In the genomic region with DNA sequence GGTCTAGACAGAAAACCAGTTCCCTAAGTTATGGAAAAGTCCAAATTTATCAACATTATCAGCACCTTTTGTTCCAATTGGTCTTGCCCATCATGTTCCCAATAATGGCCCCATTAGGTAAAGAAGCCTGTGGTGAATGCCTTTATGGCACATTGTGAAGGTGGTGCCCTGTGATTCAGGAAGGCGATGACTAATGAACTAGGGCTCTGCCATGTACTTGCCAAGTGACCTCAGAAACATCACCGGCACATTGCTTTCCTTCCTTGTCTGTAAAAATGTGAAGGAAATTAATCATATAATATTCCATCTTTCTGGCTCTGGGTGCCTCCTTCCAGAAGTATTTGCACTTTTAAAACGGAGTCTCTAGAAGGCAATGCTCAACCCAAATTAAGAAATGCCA, we compare ENCODE assay signal across 13 cellular contexts.
DNase-seq lines count a peak whose midpoint lies in the region; ATAC-seq and TF ChIP-seq lines count a peak whose summit lies in the region.
"Had no signal": no experiment of that assay in that cellular context is flagged by ENCODE, and none has a peak within 500 bp of the region (broad histone marks: within the 10 kb centered on the region; RNA-seq: fewer than 3 reads in every experiment).

No MANE protein-coding gene starts in this region.

- H3K36me3 Mint-ChIP-seq in activated CD8-positive, alpha-beta T cell treated with anti-CD3 and anti-CD28 coated beads for 36 hours (ENCODE audit: low read depth), result no peaks in the 10 kb centered on the region
- H3K36me3 Mint-ChIP-seq: activated naive CD4-positive, alpha-beta T cell treated with anti-CD3 and anti-CD28 coated beads, Interleukin-2, amount 10 ng/mL, durations not matched to agents 7 days and 5 days; IgD-negative memory B cell had no signal

- peaks cover 11% of the 10 kb centered on the region for H3K27me3 Mint-ChIP-seq in activated CD8-positive, alpha-beta T cell treated with anti-CD3 and anti-CD28 coated beads for 36 hours

- H3K4me3 ChIP-seq in epithelial cell of esophagus (ENCODE audit: low read length), result no peak overlapping the region
- H3K4me3 ChIP-seq in psoas muscle, result no peak overlapping the region
- H3K4me3 ChIP-seq: spleen had no signal

- H3K9me3 Mint-ChIP-seq in activated CD8-positive, alpha-beta T cell treated with anti-CD3 and anti-CD28 coated beads for 36 hours, result no peaks in the 10 kb centered on the region
- H3K9me3 Mint-ChIP-seq: activated naive CD4-positive, alpha-beta T cell treated with anti-CD3 and anti-CD28 coated beads, Interleukin-2, amount 10 ng/mL, durations not matched to agents 7 days and 5 days had no signal

- CTCF ChIA-PET in activated CD8-positive, alpha-beta T cell treated with anti-CD3 and anti-CD28 coated beads for 36 hours (lab: Charles Lee), result no interaction called here

- H3K27ac ChIP-seq in psoas muscle, result peak overlapping the region; percentile 70

- no peak for TF ChIP-seq CTCF in epithelial cell of esophagus (IDR thresholded peaks at IDR 0.05; ENCODE audit: insufficient read depth, low read depth, low read length, missing control alignments)
- no peak for TF ChIP-seq CTCF in psoas muscle (IDR thresholded peaks at IDR 0.05)
- no peak for TF ChIP-seq CTCF in activated CD8-positive, alpha-beta T cell treated with anti-CD3 and anti-CD28 coated beads for 36 hours (IDR thresholded peaks at IDR 0.05)

- H3K27me3 ChIP-seq in psoas muscle (ENCODE audit: insufficient read depth in 3 of 3, low read length in 2 of 3), result no peaks in the 10 kb centered on the region
- H3K27me3 ChIP-seq: spleen had no signal

- no peak overlapping the region for H3K27ac Mint-ChIP-seq in activated CD8-positive, alpha-beta T cell treated with anti-CD3 and anti-CD28 coated beads for 36 hours
- H3K27ac Mint-ChIP-seq: activated naive CD4-positive, alpha-beta T cell treated with anti-CD3 and anti-CD28 coated beads, Interleukin-2, amount 10 ng/mL, durations not matched to agents 7 days and 5 days; IgD-negative memory B cell had no signal

- H3K4me3 Mint-ChIP-seq in activated CD8-positive, alpha-beta T cell treated with anti-CD3 and anti-CD28 coated beads for 36 hours, result no peak overlapping the region
- H3K4me3 Mint-ChIP-seq: activated naive CD4-positive, alpha-beta T cell treated with anti-CD3 and anti-CD28 coated beads, Interleukin-2, amount 10 ng/mL, durations not matched to agents 7 days and 5 days; IgD-negative memory B cell had no signal

- peaks cover 32% of the 10 kb centered on the region for H3K4me1 ChIP-seq in psoas muscle

- peak; percentile 72 for DNase-seq in ELR (ENCODE audit: low read depth)
- peak; percentile 65 for DNase-seq in NCI-H69 (lab: John Stamatoyannopoulos, UW)
- peak; percentile 94 for DNase-seq in epithelial cell of esophagus (ENCODE audit: low read depth)
- DNase-seq in psoas muscle, result no peak
- DNase-seq in stimulated activated naive CD4-positive, alpha-beta T cell treated with Interleukin-2 at 50 U/mL for 16 hours (lab: John Stamatoyannopoulos, UW), result no peak
- DNase-seq in NCI-H2227 treated with DMSO at 0.1 percent for 48 hours (lab: John Stamatoyannopoulos, UW), result no peak
- no peak for DNase-seq in activated CD8-positive, alpha-beta T cell treated with anti-CD3 and anti-CD28 coated beads for 36 hours
- DNase-seq: activated naive CD4-positive, alpha-beta T cell treated with anti-CD3 and anti-CD28 coated beads, Interleukin-2, amount 10 ng/mL, durations not matched to agents 7 days and 5 days; cerebellar nuclear complex; occipital lobe; spleen had no signal

- no peaks in the 10 kb centered on the region for H3K36me3 ChIP-seq in psoas muscle (ENCODE audit: insufficient read depth in 1 of 2, low read depth in 1 of 2)
- H3K36me3 ChIP-seq: spleen had no signal

- no peaks in the 10 kb centered on the region for H3K9me3 ChIP-seq in psoas muscle
- H3K9me3 ChIP-seq: spleen had no signal

- intact Hi-C loops in psoas muscle (cut with DNase I), result no loop called here
- intact Hi-C loops in activated CD8-positive, alpha-beta T cell treated with anti-CD3 and anti-CD28 coated beads for 36 hours (cut with micrococcal nuclease), result no loop called here

- no peaks in the 10 kb centered on the region for H3K4me1 Mint-ChIP-seq in activated CD8-positive, alpha-beta T cell treated with anti-CD3 and anti-CD28 coated beads for 36 hours (ENCODE audit: low read depth)
- H3K4me1 Mint-ChIP-seq: activated naive CD4-positive, alpha-beta T cell treated with anti-CD3 and anti-CD28 coated beads, Interleukin-2, amount 10 ng/mL, durations not matched to agents 7 days and 5 days; IgD-negative memory B cell had no signal

- POLR2A ChIA-PET in activated CD8-positive, alpha-beta T cell treated with anti-CD3 and anti-CD28 coated beads for 36 hours (lab: Charles Lee), result no interaction called here

- ATAC-seq in psoas muscle, result peak; percentile 67 to 86 (median 76)
- no peak for ATAC-seq in GM21515 (IDR thresholded peaks at IDR 0.05; ENCODE audit: unreplicated experiment)
- no peak for ATAC-seq in activated CD8-positive, alpha-beta T cell treated with anti-CD3 and anti-CD28 coated beads for 36 hours

- WGBS in psoas muscle, 3 donors, result 49 to 70% (median 55%) methylated on average over 3 of the region's 3 CpGs

Comparison
In these comparisons a context has a peak if more than half of its experiments do, and no peak if none do; other contexts are left out.
1. DNase-seq: peak in ELR (single experiment), NCI-H69 (single experiment) and epithelial cell of esophagus (single experiment); none in psoas muscle (0 of 2), stimulated activated naive CD4-positive, alpha-beta T cell treated with Interleukin-2 at 50 U/mL for 16 hours (single experiment), NCI-H2227 treated with DMSO at 0.1 percent for 48 hours (single experiment) and activated CD8-positive, alpha-beta T cell treated with anti-CD3 and anti-CD28 coated beads for 36 hours (single experiment).
2. ATAC-seq: peak in psoas muscle (4 of 4); none in GM21515 (single experiment) and activated CD8-positive, alpha-beta T cell treated with anti-CD3 and anti-CD28 coated beads for 36 hours (single experiment).